Comparison of ENCODE assay signal across 8 cellular contexts in the genomic region with DNA sequence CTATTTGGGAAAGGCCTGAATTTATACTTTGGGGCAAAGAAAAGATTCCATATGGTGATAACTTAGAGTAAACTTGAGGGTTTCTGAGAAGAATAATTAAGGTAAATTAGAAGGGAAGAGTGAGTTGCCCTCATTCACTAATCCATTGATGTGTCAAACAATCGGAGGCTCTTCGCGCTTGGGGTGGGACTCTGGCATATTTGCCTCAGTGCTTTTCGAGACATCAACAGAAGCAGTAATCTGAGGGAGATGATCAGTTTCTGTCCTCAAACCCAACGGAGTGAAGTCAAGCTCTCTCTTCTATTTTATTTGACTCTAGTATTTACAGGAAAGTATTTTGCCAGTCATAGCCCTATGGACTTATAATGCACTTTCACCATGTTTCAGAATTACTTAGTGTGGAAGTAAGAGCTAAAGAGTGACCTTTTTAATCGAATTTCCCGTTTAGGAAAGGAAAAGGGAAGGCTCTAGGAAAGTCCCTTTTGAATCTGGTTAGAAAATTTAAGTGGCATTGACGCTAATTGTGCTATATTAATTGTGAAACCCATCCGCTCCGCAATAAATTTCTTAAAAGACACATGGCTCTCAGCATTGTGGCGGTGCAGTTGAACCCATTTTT. TPM values are rescaled to one million over a fixed set of nuclear protein-coding genes. Genes with fewer than 3 reads are reported as not detected.
DNase-seq lines count a peak whose midpoint lies in the region; ATAC-seq, FAIRE-seq and TF ChIP-seq lines count a peak whose summit lies in the region.

No MANE protein-coding gene starts in this region.

- intact Hi-C loops in activated CD4-positive, alpha-beta T cell treated with anti-CD3 and anti-CD28 coated beads for 36 hours (cut with DNase I, micrococcal nuclease): loop anchor here (1.0 to 5.0 kb wide), 5 partner anchors 9 to 52 kb away; a partner anchor contains a TSS
- intact Hi-C loops in activated B cell treated with CpG ODN at 0.5 μM for 24 hours (cut with micrococcal nuclease): loop anchor here (2.0 kb wide), 1 partner anchor 1856 kb away; a partner anchor contains a TSS

- ATAC-seq in activated CD4-positive, alpha-beta T cell treated with anti-CD3 and anti-CD28 coated beads for 36 hours: no peak
- ATAC-seq in activated B cell treated with CpG ODN at 0.5 μM for 24 hours (ENCODE audit: low read depth) (no peak), GM18520 (IDR thresholded peaks at IDR 0.05; ENCODE audit: unreplicated experiment) (no peak)

- peaks cover 30% of the 10 kb centered on the region for H3K4me1 Mint-ChIP-seq in activated CD4-positive, alpha-beta T cell treated with anti-CD3 and anti-CD28 coated beads for 36 hours
- H3K4me1 Mint-ChIP-seq in activated B cell treated with CpG ODN at 0.5 μM for 24 hours: peaks cover 43% of the 10 kb centered on the region

- H3K9me3 ChIP-seq in iPS DF 6.9 (ENCODE audit: control insufficient read depth, insufficient read depth, low read length) (no peaks in the 10 kb centered on the region), smooth muscle cell (replicated peaks; ENCODE audit: low read depth) (no peaks in the 10 kb centered on the region)

- H3K36me3 Mint-ChIP-seq in activated CD4-positive, alpha-beta T cell treated with anti-CD3 and anti-CD28 coated beads for 36 hours (ENCODE audit: low read depth): peaks cover 16% of the 10 kb centered on the region
- H3K36me3 Mint-ChIP-seq in activated B cell treated with CpG ODN at 0.5 μM for 24 hours (ENCODE audit: low read depth): peaks cover 38% of the 10 kb centered on the region

- peaks cover 61% of the 10 kb centered on the region for H3K79me2 ChIP-seq in smooth muscle cell (ENCODE audit: low read depth)

- CTCF ChIA-PET in activated CD4-positive, alpha-beta T cell treated with anti-CD3 and anti-CD28 coated beads for 36 hours (lab: Charles Lee): interaction anchor here (0.6 to 1.9 kb wide), 9 partner anchors 9 to 111 kb away, joined by 3 to 6 read pairs (median 3); no protein-coding TSS in a partner anchor
- CTCF ChIA-PET in activated B cell treated with CpG ODN at 0.5 μM for 24 hours (lab: Charles Lee): interaction anchor here (1.3 to 1.7 kb wide), 2 partner anchors 44 to 50 kb away, joined by 3 to 6 read pairs; no protein-coding TSS in a partner anchor

- H3K4me3 ChIP-seq in iPS DF 6.9 (ENCODE audit: low read length) (peak overlapping the region; percentile 60; the same call in 1 of the 2 replicates), smooth muscle cell (peak overlapping the region; percentile 82)

- peak overlapping the region; percentile 80 for H2AFZ ChIP-seq in smooth muscle cell (ENCODE audit: low read depth)

- H3K27me3 ChIP-seq in iPS DF 6.9 (ENCODE audit: control insufficient read depth, insufficient read depth, low read length) (no peaks in the 10 kb centered on the region), smooth muscle cell (ENCODE audit: low read depth) (no peaks in the 10 kb centered on the region)

- peak overlapping the region; percentile 98 for H3K4me3 Mint-ChIP-seq in activated CD4-positive, alpha-beta T cell treated with anti-CD3 and anti-CD28 coated beads for 36 hours
- H3K4me3 Mint-ChIP-seq in activated B cell treated with CpG ODN at 0.5 μM for 24 hours: peak overlapping the region; percentile 90

- WGBS in iPS DF 6.9 (ENCODE audit: insufficient coverage, insufficient read length): no CpG with 5 or more reads among the region's 11 CpGs
- 4% methylated on average over 11 of the region's 11 CpGs for WGBS in smooth muscle cell (ENCODE audit: low lambda C conversion rate)

- peak overlapping the region; percentile 90 for H3K27ac Mint-ChIP-seq in activated CD4-positive, alpha-beta T cell treated with anti-CD3 and anti-CD28 coated beads for 36 hours
- peak overlapping the region; percentile 92 for H3K27ac Mint-ChIP-seq in activated B cell treated with CpG ODN at 0.5 μM for 24 hours

- peak overlapping the region; percentile 91 for H3K4me2 ChIP-seq in smooth muscle cell

- no peaks in the 10 kb centered on the region for H3F3A ChIP-seq in smooth muscle cell (ENCODE audit: low read depth)

- FAIRE-seq in D721Med (lab: Jason Lieb, UNC): no peak

- H3K9me3 Mint-ChIP-seq in activated CD4-positive, alpha-beta T cell treated with anti-CD3 and anti-CD28 coated beads for 36 hours (ENCODE audit: low read depth): no peaks in the 10 kb centered on the region
- H3K9me3 Mint-ChIP-seq in activated B cell treated with CpG ODN at 0.5 μM for 24 hours: no peaks in the 10 kb centered on the region

- H3K9ac ChIP-seq in smooth muscle cell (ENCODE audit: low read depth): peak overlapping the region; percentile 84

- POLR2A ChIA-PET in activated CD4-positive, alpha-beta T cell treated with anti-CD3 and anti-CD28 coated beads for 36 hours (lab: Charles Lee): interaction anchor here (1.0 kb wide), 1 partner anchor 17 kb away, joined by 3 read pairs; no protein-coding TSS in a partner anchor
- POLR2A ChIA-PET in activated B cell treated with CpG ODN at 0.5 μM for 24 hours (lab: Charles Lee): interaction anchor here (0.9 to 3.2 kb wide), 7 partner anchors 8 to 265 kb away, joined by 3 to 25 read pairs (median 5); a partner anchor contains a TSS

- TF ChIP-seq CTCF in activated B cell treated with CpG ODN at 0.5 μM for 24 hours (IDR thresholded peaks at IDR 0.05) (no peak), smooth muscle cell (IDR thresholded peaks at IDR 0.05; ENCODE audit: borderline replicate concordance, insufficient read depth, poor library complexity, severe bottlenecking) (no peak), D721Med (IDR thresholded peaks at IDR 0.05; ENCODE audit: insufficient read depth, missing control alignments) (no peak)

- no peak overlapping the region for H3K27ac ChIP-seq in iPS DF 6.9 (ENCODE audit: low read length)
- H3K27ac ChIP-seq in smooth muscle cell (ENCODE audit: low read depth): peak overlapping the region; percentile 86

- H3K27me3 Mint-ChIP-seq in activated CD4-positive, alpha-beta T cell treated with anti-CD3 and anti-CD28 coated beads for 36 hours: no peaks in the 10 kb centered on the region
- no peaks in the 10 kb centered on the region for H3K27me3 Mint-ChIP-seq in activated B cell treated with CpG ODN at 0.5 μM for 24 hours

- peak; percentile 39 for DNase-seq in activated CD4-positive, alpha-beta T cell treated with anti-CD3 and anti-CD28 coated beads for 36 hours
- DNase-seq in activated CD4-positive, alpha-beta T cell treated with anti-CD3 and anti-CD28 coated beads for 48 hours: no peak
- DNase-seq in activated B cell treated with CpG ODN at 0.5 μM for 24 hours: no peak
- DNase-seq in iPS DF 6.9 (ENCODE audit: low read depth, low spot score): no peak
- DNase-seq in smooth muscle cell (lab: John Stamatoyannopoulos, UW; ENCODE audit: unreplicated experiment): no peak
- DNase-seq in D721Med (ENCODE audit: insufficient read length, low spot score): no peak
- DNase-seq in NCI-H2227 treated with DMSO at 0.1 percent for 48 hours (lab: John Stamatoyannopoulos, UW): no peak

- H3K4me1 ChIP-seq in iPS DF 6.9 (ENCODE audit: control insufficient read depth, insufficient read depth, low read length) (peaks cover 2% of the 10 kb centered on the region; the same call in 1 of the 2 replicates), smooth muscle cell (ENCODE audit: low read depth) (peaks cover 5% of the 10 kb centered on the region)

- H4K20me1 ChIP-seq in smooth muscle cell (ENCODE audit: low read depth): peaks cover 60% of the 10 kb centered on the region

- H3K36me3 ChIP-seq in iPS DF 6.9 (ENCODE audit: control insufficient read depth, insufficient read depth, low read length) (no peaks in the 10 kb centered on the region), smooth muscle cell (ENCODE audit: low read depth) (no peaks in the 10 kb centered on the region)

RNA-seq across cellular contexts. Expression of a gene that starts 1.3 kb away (rescaled TPM):
- 100 to 1,000 TPM; 103 to 160 TPM for total RNA-seq in activated CD4-positive, alpha-beta T cell treated with anti-CD3 and anti-CD28 coated beads for 36 hours
- total RNA-seq in activated B cell treated with CpG ODN at 0.5 μM for 24 hours (79.3 and 94.6 TPM in 2 replicates), smooth muscle cell (121 and 149 TPM in 2 replicates)
- 101 and 111 TPM in 2 replicates for polyA plus RNA-seq in smooth muscle cell

RNA-seq across cellular contexts. Expression of a gene that starts 52.9 kb away (rescaled TPM):
- 1 to 10 TPM; 5.2 to 5.3 TPM for total RNA-seq in activated CD4-positive, alpha-beta T cell treated with anti-CD3 and anti-CD28 coated beads for 36 hours
- 1.5 and 1.8 TPM in 2 replicates for total RNA-seq in activated B cell treated with CpG ODN at 0.5 μM for 24 hours
- 13.0 and 14.7 TPM in 2 replicates for total RNA-seq in smooth muscle cell
- 18.9 and 21.2 TPM in 2 replicates for polyA plus RNA-seq in smooth muscle cell
